In the genomic region with DNA sequence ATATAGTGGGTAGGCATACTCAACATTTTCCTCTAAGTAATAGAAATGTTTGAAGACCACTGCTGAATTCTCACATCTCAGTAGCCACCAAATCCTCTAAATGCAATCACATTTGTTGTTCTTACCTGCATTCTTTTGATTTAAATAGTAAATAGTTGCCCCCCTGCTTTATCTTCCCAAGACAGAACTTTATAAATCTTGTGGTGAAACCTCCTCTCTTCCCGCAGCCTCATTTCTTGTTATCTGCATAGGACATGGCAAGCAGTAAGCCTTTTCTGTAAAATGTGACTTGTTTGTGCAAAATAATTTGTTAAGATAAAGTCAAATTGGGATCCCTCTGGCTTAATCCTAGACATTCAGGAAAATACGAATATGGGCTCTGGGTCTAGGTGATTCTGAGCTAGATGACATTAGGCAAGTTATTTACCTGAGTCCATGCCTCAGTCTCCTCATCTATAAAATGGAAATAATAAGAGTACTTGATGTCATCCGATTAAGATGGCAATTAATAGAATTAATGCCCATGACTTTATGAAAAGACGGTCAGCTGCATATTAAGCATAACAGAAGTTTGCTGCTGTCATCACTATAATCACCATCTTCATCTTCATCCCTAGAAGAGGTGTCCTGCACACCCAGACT, we compare ENCODE assay signal across 20 cellular contexts.
DNase-seq lines count a peak whose midpoint lies in the region; ATAC-seq, FAIRE-seq and TF ChIP-seq lines count a peak whose summit lies in the region.
"Had no signal": no experiment of that assay in that cellular context is flagged by ENCODE, and none has a peak within 500 bp of the region (broad histone marks: within the 10 kb centered on the region; RNA-seq: fewer than 3 reads in every experiment).

No MANE protein-coding gene starts in this region.

- no peaks in the 10 kb centered on the region for H3K79me2 ChIP-seq in astrocyte (ENCODE audit: insufficient read depth, low read length)

- peaks cover 0 to 44% (median 27%) of the 10 kb centered on the region in 9 donors for H3K36me3 ChIP-seq in heart left ventricle
- H3K36me3 ChIP-seq in right atrium auricular region, result peaks cover 19% of the 10 kb centered on the region
- H3K36me3 ChIP-seq in RWPE2 (ENCODE audit: low read depth), result peaks cover 20% of the 10 kb centered on the region
- H3K36me3 ChIP-seq in astrocyte (ENCODE audit: insufficient read depth, low read length), result peaks cover 15% of the 10 kb centered on the region
- H3K36me3 ChIP-seq in psoas muscle (ENCODE audit: insufficient read depth in 1 of 2, low read depth in 1 of 2), result peaks cover 0 to 6% of the 10 kb centered on the region in 2 donors
- H3K36me3 ChIP-seq in esophagus squamous epithelium, result peaks cover 0 to 19% (median 0%) of the 10 kb centered on the region in 3 donors

- H2AFZ ChIP-seq in astrocyte (ENCODE audit: low read depth, low read length), result no peak overlapping the region

- FAIRE-seq in astrocyte (lab: Jason Lieb, UNC), result no peak
- FAIRE-seq: A549, GM12892 had no signal

- H3K9me3 ChIP-seq in heart left ventricle, result no peaks in the 10 kb centered on the region
- H3K9me3 ChIP-seq in right atrium auricular region, result no peaks in the 10 kb centered on the region
- no peaks in the 10 kb centered on the region for H3K9me3 ChIP-seq in RWPE2 (ENCODE audit: severe bottlenecking)
- H3K9me3 ChIP-seq in astrocyte (ENCODE audit: insufficient read depth, low read depth, low read length), result no peaks in the 10 kb centered on the region
- no peaks in the 10 kb centered on the region for H3K9me3 ChIP-seq in psoas muscle
- H3K9me3 ChIP-seq in esophagus squamous epithelium, result no peaks in the 10 kb centered on the region
- H3K9me3 ChIP-seq: A549, Caco-2 had no signal

- H3K9me3 Mint-ChIP-seq in astrocyte (ENCODE audit: unreplicated experiment), result peaks cover 3% of the 10 kb centered on the region

- H3K4me2 ChIP-seq in astrocyte (ENCODE audit: low read length), result no peak overlapping the region
- H3K4me2 ChIP-seq: A549 had no signal

- DNase-seq in heart left ventricle (no peak), right atrium auricular region (ENCODE audit: low spot score) (no peak), RWPE2 (ENCODE audit: low spot score) (no peak), astrocyte (ENCODE audit: low read depth) (no peak), psoas muscle (no peak), GM19240 (ENCODE audit: insufficient read length, low spot score) (no peak), esophagus squamous epithelium (lab: John Stamatoyannopoulos, UW) (no peak), amygdala (lab: John Stamatoyannopoulos, UW) (no peak)
- DNase-seq: C1 segment of cervical spinal cord, Caco-2, DMS153, GOT3, KG1, NCI-H1436, NCI-H2029, NCI-H2171 treated with DMSO at 0.1 percent for 48 hours, NCI-H446 treated with DMSO at 0.1 percent for 48 hours had no signal

- WGBS in heart left ventricle, 4 donors, result 95 to 96% (median 95%) methylated on average over 4 of the region's 4 CpGs
- WGBS in psoas muscle, 3 donors, result 92 to 96% (median 96%) methylated on average over 4 of the region's 4 CpGs
- WGBS in esophagus squamous epithelium, 2 donors, result 94 to 97% methylated on average over 4 of the region's 4 CpGs

- H3K27me3 ChIP-seq in heart left ventricle (no peaks in the 10 kb centered on the region), right atrium auricular region (no peaks in the 10 kb centered on the region), RWPE2 (ENCODE audit: insufficient read depth, poor library complexity, severe bottlenecking) (no peaks in the 10 kb centered on the region), astrocyte (ENCODE audit: insufficient read depth, low read length) (no peaks in the 10 kb centered on the region), psoas muscle (ENCODE audit: insufficient read depth in 3 of 3, low read length in 2 of 3) (no peaks in the 10 kb centered on the region), esophagus squamous epithelium (no peaks in the 10 kb centered on the region)

- intact Hi-C loops in heart left ventricle (cut with DNase I) (loop anchor here in 1 of 10 donors (1.0 kb wide), 1 partner anchor 8 kb away; no protein-coding TSS in a partner anchor), psoas muscle (cut with DNase I) (no loop called here), esophagus squamous epithelium (cut with DNase I) (no loop called here)

- TF ChIP-seq CTCF in heart left ventricle (IDR thresholded peaks at IDR 0.05) (no peak), right atrium auricular region (IDR thresholded peaks at IDR 0.05) (no peak), RWPE2 (IDR thresholded peaks at IDR 0.05; ENCODE audit: poor library complexity, severe bottlenecking) (no peak), astrocyte (IDR thresholded peaks at IDR 0.05; ENCODE audit: insufficient read depth, low read depth, low read length) (no peak), psoas muscle (IDR thresholded peaks at IDR 0.05) (no peak), esophagus squamous epithelium (IDR thresholded peaks at IDR 0.05) (no peak)

- no peak for ATAC-seq in heart left ventricle
- no peak for ATAC-seq in RWPE2 (ENCODE audit: low read depth)
- no peak for ATAC-seq in psoas muscle
- ATAC-seq: A549 had no signal

- peaks cover 0 to 36% (median 7%) of the 10 kb centered on the region in 12 donors for H3K4me1 ChIP-seq in heart left ventricle
- H3K4me1 ChIP-seq in right atrium auricular region, result no peaks in the 10 kb centered on the region
- peaks cover 8% of the 10 kb centered on the region for H3K4me1 ChIP-seq in RWPE2 (ENCODE audit: insufficient read depth, poor library complexity, severe bottlenecking)
- H3K4me1 ChIP-seq in astrocyte (ENCODE audit: insufficient read depth, low read length), result peaks cover 8% of the 10 kb centered on the region
- H3K4me1 ChIP-seq in psoas muscle, result no peaks in the 10 kb centered on the region
- H3K4me1 ChIP-seq in esophagus squamous epithelium, result no peaks in the 10 kb centered on the region
- H3K4me1 ChIP-seq: A549, Caco-2 had no signal

- H4K20me1 ChIP-seq in astrocyte (ENCODE audit: insufficient read depth, low read length), result no peaks in the 10 kb centered on the region

- H3K27me3 Mint-ChIP-seq in astrocyte (ENCODE audit: low read depth, unreplicated experiment), result no peaks in the 10 kb centered on the region

- peak overlapping the region; percentile 23 for H3K27ac Mint-ChIP-seq in astrocyte (ENCODE audit: unreplicated experiment)

- no peak for TF ChIP-seq POLR2A in heart left ventricle (IDR thresholded peaks at IDR 0.05)
- TF ChIP-seq POLR2A in esophagus squamous epithelium (IDR thresholded peaks at IDR 0.05), result no peak

- H3K36me3 Mint-ChIP-seq in astrocyte (ENCODE audit: low read depth, unreplicated experiment), result peaks cover 2% of the 10 kb centered on the region

- H3K4me3 Mint-ChIP-seq in astrocyte (ENCODE audit: unreplicated experiment), result no peak overlapping the region

- peaks cover 25% of the 10 kb centered on the region for H3K4me1 Mint-ChIP-seq in astrocyte (ENCODE audit: low read depth, unreplicated experiment)

- no peak overlapping the region for H3K9ac ChIP-seq in astrocyte (ENCODE audit: low read length)

- H3K4me3 ChIP-seq in heart left ventricle (no peak overlapping the region), right atrium auricular region (no peak overlapping the region), RWPE2 (ENCODE audit: severe bottlenecking) (no peak overlapping the region), astrocyte (ENCODE audit: insufficient read depth, low read depth, low read length) (no peak overlapping the region), psoas muscle (no peak overlapping the region), esophagus squamous epithelium (no peak overlapping the region)
- H3K4me3 ChIP-seq: A549 had no signal

- H3K27ac ChIP-seq in heart left ventricle (peak overlapping the region in 8 of 12 donors; percentile 9 to 61 (median 26)), right atrium auricular region (no peak overlapping the region), RWPE2 (ENCODE audit: poor library complexity, severe bottlenecking) (peak overlapping the region; percentile 39), astrocyte (ENCODE audit: low read depth, low read length) (no peak overlapping the region), psoas muscle (peak overlapping the region; percentile 36), esophagus squamous epithelium (no peak overlapping the region)
- H3K27ac ChIP-seq: A549, RWPE1 had no signal

Comparison
In these comparisons a context has a peak if more than half of its experiments do, and no peak if none do; other contexts are left out.
1. H3K27ac ChIP-seq: peak in heart left ventricle (8 of 12), RWPE2 (single experiment) and psoas muscle (single experiment); none in right atrium auricular region (0 of 2), astrocyte (single experiment) and esophagus squamous epithelium (0 of 4).